Comparison of ENCODE assay signal across 8 cellular contexts in genomic region chr7:75842836-75843446, GRCh38. TPM values are rescaled to one million over a fixed set of nuclear protein-coding genes. Genes with fewer than 3 reads are reported as not detected.
DNase-seq lines count a peak whose midpoint lies in the region; ATAC-seq and TF ChIP-seq lines count a peak whose summit lies in the region.

No MANE protein-coding gene starts in this region.

- H3K36me3 ChIP-seq in SJSA1 (no peaks in the 10 kb centered on the region), colonic mucosa (no peaks in the 10 kb centered on the region)

- H3K9me3 ChIP-seq in SJSA1 (replicated peaks): no peaks in the 10 kb centered on the region; the same call in 1 of the 2 replicates
- H3K9me3 ChIP-seq in colonic mucosa: no peaks in the 10 kb centered on the region

- no peaks in the 10 kb centered on the region for H3K9me3 Mint-ChIP-seq in activated naive CD4-positive, alpha-beta T cell treated with anti-CD3 and anti-CD28 coated beads for 36 hours

- H3K27me3 ChIP-seq in SJSA1 (replicated peaks): no peaks in the 10 kb centered on the region
- no peaks in the 10 kb centered on the region for H3K27me3 ChIP-seq in colonic mucosa

- peak; percentile 65 for DNase-seq in activated naive CD4-positive, alpha-beta T cell treated with anti-CD3 and anti-CD28 coated beads for 36 hours
- no peak for DNase-seq in activated naive CD4-positive, alpha-beta T cell (lab: John Stamatoyannopoulos, UW)
- DNase-seq in SJSA1 (ENCODE audit: low read depth in 1 of 2, low spot score in 2 of 2): peak; percentile 80 to 86
- no peak for DNase-seq in colonic mucosa
- DNase-seq in NCI-H1417 (lab: John Stamatoyannopoulos, UW): no peak

- no peaks in the 10 kb centered on the region for H3K36me3 Mint-ChIP-seq in activated naive CD4-positive, alpha-beta T cell treated with anti-CD3 and anti-CD28 coated beads for 36 hours (ENCODE audit: low read depth)

- no peaks in the 10 kb centered on the region for H3K27me3 Mint-ChIP-seq in activated naive CD4-positive, alpha-beta T cell treated with anti-CD3 and anti-CD28 coated beads for 36 hours (ENCODE audit: low read depth)

- peak overlapping the region; percentile 74 for H3K27ac Mint-ChIP-seq in activated naive CD4-positive, alpha-beta T cell treated with anti-CD3 and anti-CD28 coated beads for 36 hours

- TF ChIP-seq CTCF in colonic mucosa (IDR thresholded peaks at IDR 0.05): no peak

- CTCF ChIA-PET in activated naive CD4-positive, alpha-beta T cell treated with anti-CD3 and anti-CD28 coated beads for 36 hours (lab: Charles Lee): interaction anchor here (1.3 to 1.6 kb wide), 2 partner anchors 28 to 177 kb away, joined by 5 to 6 read pairs; no protein-coding TSS in a partner anchor

- peaks cover 13% of the 10 kb centered on the region for H3K4me1 Mint-ChIP-seq in activated naive CD4-positive, alpha-beta T cell treated with anti-CD3 and anti-CD28 coated beads for 36 hours (ENCODE audit: low read depth)

- peak; percentile 86 for ATAC-seq in HG02981 (IDR thresholded peaks at IDR 0.05; ENCODE audit: unreplicated experiment)
- ATAC-seq in esophagus mucosa: peak; percentile 93

- H3K9ac ChIP-seq in colonic mucosa (ENCODE audit: low read depth in 2 of 2, low read length in 2 of 2): no peak overlapping the region

- H3K4me3 ChIP-seq in SJSA1 (peak overlapping the region; percentile 15), skin epidermis (no peak overlapping the region), colonic mucosa (no peak overlapping the region)

- intact Hi-C loops in activated naive CD4-positive, alpha-beta T cell treated with anti-CD3 and anti-CD28 coated beads for 36 hours (cut with micrococcal nuclease): loop anchor here (1.0 to 2.0 kb wide), 2 partner anchors 66 to 166 kb away; no protein-coding TSS in a partner anchor
- intact Hi-C loops in colonic mucosa (cut with DNase I): no loop called here

- H3K4me1 ChIP-seq in SJSA1 (replicated peaks) (peaks cover 31% of the 10 kb centered on the region), colonic mucosa (no peaks in the 10 kb centered on the region)

- no peak overlapping the region for H3K4me3 Mint-ChIP-seq in activated naive CD4-positive, alpha-beta T cell treated with anti-CD3 and anti-CD28 coated beads for 36 hours

- H3K27ac ChIP-seq in SJSA1: peak overlapping the region; percentile 75
- peak overlapping the region in 13 of 21 experiments; percentile 7 to 84 (median 25) for H3K27ac ChIP-seq in skin epidermis
- no peak overlapping the region for H3K27ac ChIP-seq in colonic mucosa

RNA-seq across cellular contexts. Expression of gene CCL24, which starts 29.3 kb away (rescaled TPM):
- total RNA-seq in activated naive CD4-positive, alpha-beta T cell treated with anti-CD3 and anti-CD28 coated beads for 36 hours: not detected
- total RNA-seq in SJSA1 (2014; rRNA removed; shearing (Covaris generic)): 0.45 TPM in 1 of 2 replicates, not detected in the other
- total RNA-seq in esophagus mucosa (0.56 TPM), colonic mucosa (10 to 100 TPM; 15.7 to 18.4 TPM)

RNA-seq across cellular contexts. Expression of gene RHBDD2, which starts 35.9 kb away (rescaled TPM):
- 10 to 100 TPM; 21.5 to 24.0 TPM for total RNA-seq in activated naive CD4-positive, alpha-beta T cell treated with anti-CD3 and anti-CD28 coated beads for 36 hours
- total RNA-seq in SJSA1 (2014; rRNA removed; shearing (Covaris generic)): 39.5 and 46.2 TPM in 2 replicates
- 37.5 TPM for total RNA-seq in esophagus mucosa
- 10 to 100 TPM; 42.6 to 51.0 TPM for total RNA-seq in colonic mucosa

Comparison
In these comparisons a context has a peak if more than half of its experiments do, and no peak if none do; other contexts are left out.
1. DNase-seq: peak in activated naive CD4-positive, alpha-beta T cell treated with anti-CD3 and anti-CD28 coated beads for 36 hours (single experiment) and SJSA1 (2 of 2); none in activated naive CD4-positive, alpha-beta T cell (0 of 4), colonic mucosa (single experiment) and NCI-H1417 (0 of 3).
2. RNA of gene CCL24, which starts 29.3 kb away (total RNA-seq): 15.7 to 18.4 TPM in colonic mucosa; 0.56 TPM in esophagus mucosa (single experiment), 0.45 TPM in SJSA1 and not detected in activated naive CD4-positive, alpha-beta T cell treated with anti-CD3 and anti-CD28 coated beads for 36 hours; every median in the first group is over 10 times any median in the second.